Comparison of ENCODE assay signal across 8 cellular contexts in genomic region chr10:123994417-123995081, GRCh38.
DNase-seq lines count a peak whose midpoint lies in the region; ATAC-seq, FAIRE-seq and TF ChIP-seq lines count a peak whose summit lies in the region.

No MANE protein-coding gene starts in this region.

- DNase-seq in A549 (ENCODE audit: low read depth in 1 of 2, low spot score in 1 of 2) (peak; percentile 83 to 91), Karpas-422 (peak; percentile 89), SJSA1 (ENCODE audit: low read depth in 1 of 2, low spot score in 2 of 2) (peak; percentile 66 to 84), glomerular visceral epithelial cell (ENCODE audit: extremely low spot score) (peak; percentile 83), osteoblast (ENCODE audit: insufficient read length, low spot score, missing footprints) (peak; percentile 99), superior temporal gyrus (ENCODE audit: extremely low spot score) (peak; percentile 90)
- peak; percentile 84 for DNase-seq in activated naive CD4-positive, alpha-beta T cell treated with anti-CD3 and anti-CD28 coated beads, Interleukin-2, amount 10 ng/mL, durations not matched to agents 7 days and 5 days

- H2AFZ ChIP-seq in Karpas-422 (ENCODE audit: low read length) (no peak overlapping the region), osteoblast (ENCODE audit: low read length) (peak overlapping the region; percentile 75)

- ATAC-seq in A549 (peak; percentile 73 to 87), GM18861 (IDR thresholded peaks at IDR 0.05; ENCODE audit: unreplicated experiment) (peak; percentile 48)

- TF ChIP-seq POLR2A in A549 (IDR thresholded peaks at IDR 0.05; ENCODE audit: low read length): no peak

- POLR2A ChIA-PET in A549 (lab: Yijun Ruan, JAX): interaction anchor here (0.5 to 2.5 kb wide), 10 partner anchors 69 to 748 kb away, joined by 3 to 21 read pairs (median 4); partner anchors contain the start of gene CHST15

- H3K4me2 ChIP-seq in A549 (peak overlapping the region; percentile 89), Karpas-422 (ENCODE audit: low read depth, low read length, poor library complexity, severe bottlenecking) (no peak overlapping the region), osteoblast (ENCODE audit: insufficient read depth, low read length) (peak overlapping the region; percentile 77)

- no peaks in the 10 kb centered on the region for H3K36me3 Mint-ChIP-seq in activated naive CD4-positive, alpha-beta T cell treated with anti-CD3 and anti-CD28 coated beads, Interleukin-2, amount 10 ng/mL, durations not matched to agents 7 days and 5 days

- peaks cover 83% of the 10 kb centered on the region for H3K27me3 Mint-ChIP-seq in activated naive CD4-positive, alpha-beta T cell treated with anti-CD3 and anti-CD28 coated beads, Interleukin-2, amount 10 ng/mL, durations not matched to agents 7 days and 5 days

- H3K9me3 Mint-ChIP-seq in activated naive CD4-positive, alpha-beta T cell treated with anti-CD3 and anti-CD28 coated beads, Interleukin-2, amount 10 ng/mL, durations not matched to agents 7 days and 5 days: no peaks in the 10 kb centered on the region

- no peaks in the 10 kb centered on the region for H3K79me2 ChIP-seq in Karpas-422 (ENCODE audit: low read length)
- no peaks in the 10 kb centered on the region for H3K79me2 ChIP-seq in osteoblast (ENCODE audit: insufficient read depth, low read length)

- no peak overlapping the region for H3K27ac Mint-ChIP-seq in activated naive CD4-positive, alpha-beta T cell treated with anti-CD3 and anti-CD28 coated beads, Interleukin-2, amount 10 ng/mL, durations not matched to agents 7 days and 5 days

- no peak for FAIRE-seq in A549 (lab: Jason Lieb, UNC)

- H3K9me2 ChIP-seq in Karpas-422 (replicated peaks; ENCODE audit: insufficient read depth, low read length): no peaks in the 10 kb centered on the region

- peaks cover 5% of the 10 kb centered on the region for H3K4me1 Mint-ChIP-seq in activated naive CD4-positive, alpha-beta T cell treated with anti-CD3 and anti-CD28 coated beads, Interleukin-2, amount 10 ng/mL, durations not matched to agents 7 days and 5 days

- peaks cover 2% of the 10 kb centered on the region; the same call in 1 of the 3 replicates for H3K9me3 ChIP-seq in A549
- H3K9me3 ChIP-seq in Karpas-422 (ENCODE audit: low read length): no peaks in the 10 kb centered on the region
- H3K9me3 ChIP-seq in SJSA1 (replicated peaks): no peaks in the 10 kb centered on the region
- no peaks in the 10 kb centered on the region for H3K9me3 ChIP-seq in osteoblast (ENCODE audit: low read depth, low read length)

- peak; percentile 93 to 99 for TF ChIP-seq RAD21 in A549 (conservative IDR thresholded peaks at IDR 0.05 in 1 of 2, IDR thresholded peaks at IDR 0.05 in 1 of 2)

- H3K36me3 ChIP-seq in Karpas-422 (ENCODE audit: insufficient read depth, low read length): no peaks in the 10 kb centered on the region
- no peaks in the 10 kb centered on the region for H3K36me3 ChIP-seq in SJSA1
- no peaks in the 10 kb centered on the region for H3K36me3 ChIP-seq in osteoblast (ENCODE audit: insufficient read depth, low read length)

- H3K27ac ChIP-seq in A549 (peak overlapping the region; percentile 68 to 87), Karpas-422 (ENCODE audit: low read length) (no peak overlapping the region), SJSA1 (no peak overlapping the region), osteoblast (ENCODE audit: low read depth, low read length) (peak overlapping the region; percentile 72)

- H3K4me3 Mint-ChIP-seq in activated naive CD4-positive, alpha-beta T cell treated with anti-CD3 and anti-CD28 coated beads, Interleukin-2, amount 10 ng/mL, durations not matched to agents 7 days and 5 days: no peak overlapping the region

- TF ChIP-seq EP300 in A549 (IDR thresholded peaks at IDR 0.05): no peak

- CTCF ChIA-PET in A549 (lab: Yijun Ruan, JAX): interaction anchor here (0.6 to 14.1 kb wide), 103 partner anchors 9 to 854 kb away, joined by 3 to 581 read pairs (median 4); partner anchors contain the start of genes CHST15, LHPP and OAT
- CTCF ChIA-PET in activated naive CD4-positive, alpha-beta T cell treated with anti-CD3 and anti-CD28 coated beads, Interleukin-2, amount 10 ng/mL, durations not matched to agents 7 days and 5 days (lab: Charles Lee): interaction anchor here (0.6 to 6.9 kb wide), 26 partner anchors 9 to 590 kb away, joined by 3 to 141 read pairs (median 4); no protein-coding TSS in a partner anchor

- H3K27me3 ChIP-seq in Karpas-422 (ENCODE audit: low read length): no peaks in the 10 kb centered on the region
- peaks cover 18% of the 10 kb centered on the region for H3K27me3 ChIP-seq in SJSA1 (replicated peaks)
- H3K27me3 ChIP-seq in osteoblast (ENCODE audit: insufficient read depth, low read length): peaks cover 38% of the 10 kb centered on the region

- H3K4me3 ChIP-seq in A549 (peak overlapping the region; percentile 57), Karpas-422 (ENCODE audit: low read length) (no peak overlapping the region), SJSA1 (no peak overlapping the region), osteoblast (ENCODE audit: insufficient read depth, low read length) (peak overlapping the region; percentile 49)

- WGBS in A549 (ENCODE audit: missing lambda C conversion rate): 8% methylated on average over 25 of the region's 30 CpGs

- peak; percentile 96 for TF ChIP-seq CTCF in A549 (IDR thresholded peaks at IDR 0.05)
- TF ChIP-seq CTCF in osteoblast (IDR thresholded peaks at IDR 0.05; ENCODE audit: extremely low read depth, low read depth, low read length): peak; percentile 94

- H3K9ac ChIP-seq in Karpas-422 (ENCODE audit: low read length): no peak overlapping the region

- H3K4me1 ChIP-seq in A549 (peaks cover 27% of the 10 kb centered on the region), Karpas-422 (ENCODE audit: low read length) (no peaks in the 10 kb centered on the region), SJSA1 (replicated peaks) (peaks cover 20% of the 10 kb centered on the region), osteoblast (ENCODE audit: insufficient read depth, low read length) (peaks cover 41% of the 10 kb centered on the region)

- H4K20me1 ChIP-seq in Karpas-422 (ENCODE audit: insufficient read depth, low read depth, low read length) (no peaks in the 10 kb centered on the region), osteoblast (ENCODE audit: insufficient read depth, low read length) (no peaks in the 10 kb centered on the region)

TF ChIP-seq in A549, 52 proteins besides CTCF, POLR2A, EP300 and RAD21:
- no peak for TF ChIP-seq PHF8 (IDR thresholded peaks at IDR 0.05; ENCODE audit: borderline replicate concordance, low read depth)
- peak; percentile 98 for TF ChIP-seq SMC3 (IDR thresholded peaks at IDR 0.05)
- no peak for TF ChIP-seq FOSB (CRISPR knock-in tag; IDR thresholded peaks at IDR 0.05)

Comparison
In these comparisons a context has a peak if more than half of its experiments do, and no peak if none do; other contexts are left out.
1. H3K27ac ChIP-seq: peak in A549 (2 of 2) and osteoblast (single experiment); none in Karpas-422 (single experiment) and SJSA1 (single experiment).
2. H3K4me3 ChIP-seq: peak in A549 (single experiment) and osteoblast (single experiment); none in Karpas-422 (single experiment) and SJSA1 (single experiment).
3. Peak in every context shown above with its lines, with median percentiles within 50 percentile points of each other: DNase-seq.